ENCODE assay signal across 2 cellular contexts in the genomic region with DNA sequence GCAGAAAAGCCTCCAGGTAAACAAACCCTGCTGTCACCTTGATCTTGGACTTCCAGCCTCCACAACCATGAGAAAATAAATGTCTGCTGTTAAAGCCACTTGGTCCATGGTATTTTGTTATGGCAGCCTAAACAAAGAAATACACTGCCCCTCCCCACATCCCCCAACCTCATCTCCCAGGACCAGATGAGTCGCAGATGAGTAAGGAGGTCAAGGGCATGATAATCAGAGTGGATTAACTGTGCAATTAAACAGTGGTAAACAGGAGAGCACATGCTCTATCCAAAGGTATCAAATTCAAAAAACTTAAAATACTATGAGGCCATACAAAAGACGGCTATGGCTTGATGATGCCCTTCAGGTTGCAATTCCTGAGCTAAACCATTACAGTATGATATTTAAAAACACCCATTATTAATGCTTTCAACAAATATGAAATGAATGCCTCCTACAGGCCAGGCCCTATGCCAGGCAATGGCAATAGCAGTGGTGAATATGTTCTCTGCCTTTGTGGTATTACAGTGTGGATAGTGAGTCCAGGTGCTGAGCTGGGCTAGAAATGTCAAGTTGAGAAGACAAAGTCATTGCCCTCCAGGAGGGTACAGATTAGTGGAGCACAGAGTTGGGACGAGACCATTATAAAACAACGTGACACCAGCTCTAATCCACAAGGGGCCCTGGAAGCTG.
TF ChIP-seq lines count a peak whose summit lies in the region.

No MANE protein-coding gene starts in this region.

TF ChIP-seq in HEK293, 187 proteins besides CTCF, POLR2A, EP300 and RAD21 (continued from another document):
- no peak for TF ChIP-seq ZNF530 (tag by site-specific recombination; IDR thresholded peaks at IDR 0.05; ENCODE audit: low read depth)
TF ChIP-seq in HEK293: peak in this region for 1.

TF ChIP-seq in SK-N-SH treated with all-trans-retinoic acid at 6 μM for 48 hours, 23 proteins besides CTCF, POLR2A, EP300 and RAD21:
- no peak for TF ChIP-seq ZFP3 (CRISPR knock-in tag; IDR thresholded peaks at IDR 0.05)
- no peak for TF ChIP-seq ZNF70 (CRISPR knock-in tag; IDR thresholded peaks at IDR 0.05)
- TF ChIP-seq, protein P1, sequence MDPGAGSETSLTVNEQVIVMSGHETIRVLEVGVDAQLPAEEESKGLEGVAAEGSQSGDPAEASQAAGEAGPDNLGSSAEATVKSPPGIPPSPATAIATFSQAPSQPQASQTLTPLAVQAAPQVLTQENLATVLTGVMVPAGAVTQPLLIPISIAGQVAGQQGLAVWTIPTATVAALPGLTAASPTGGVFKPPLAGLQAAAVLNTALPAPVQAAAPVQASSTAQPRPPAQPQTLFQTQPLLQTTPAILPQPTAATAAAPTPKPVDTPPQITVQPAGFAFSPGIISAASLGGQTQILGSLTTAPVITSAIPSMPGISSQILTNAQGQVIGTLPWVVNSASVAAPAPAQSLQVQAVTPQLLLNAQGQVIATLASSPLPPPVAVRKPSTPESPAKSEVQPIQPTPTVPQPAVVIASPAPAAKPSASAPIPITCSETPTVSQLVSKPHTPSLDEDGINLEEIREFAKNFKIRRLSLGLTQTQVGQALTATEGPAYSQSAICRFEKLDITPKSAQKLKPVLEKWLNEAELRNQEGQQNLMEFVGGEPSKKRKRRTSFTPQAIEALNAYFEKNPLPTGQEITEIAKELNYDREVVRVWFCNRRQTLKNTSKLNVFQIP (CRISPR knock-in tag; IDR thresholded peaks at IDR 0.05; ENCODE audit: borderline replicate concordance, low read depth) = no peak
- TF ChIP-seq ARNTL (CRISPR knock-in tag; IDR thresholded peaks at IDR 0.05; ENCODE audit: borderline replicate concordance, low read depth) = no peak
- TF ChIP-seq ISL1 (CRISPR knock-in tag; IDR thresholded peaks at IDR 0.05) = no peak
- no peak for TF ChIP-seq GLIS3 (CRISPR knock-in tag; IDR thresholded peaks at IDR 0.05)
- no peak for TF ChIP-seq PPARA (CRISPR knock-in tag; IDR thresholded peaks at IDR 0.05; ENCODE audit: borderline replicate concordance)
- TF ChIP-seq ZNF8 (CRISPR knock-in tag; IDR thresholded peaks at IDR 0.05) = no peak
